8 cellular contexts compared by ENCODE assay signal in genomic region chr16:84699712-84700517, GRCh38. TPM values are rescaled to one million over a fixed set of nuclear protein-coding genes. Genes with fewer than 3 reads are reported as not detected.
A peak's percentile ranks its signal among the peaks of the same experiment; 100 is the strongest.
DNase-seq lines count a peak whose midpoint lies in the region; ATAC-seq and TF ChIP-seq lines count a peak whose summit lies in the region.

Gene USP10 (plus strand): TSS chr16:84700000. CDS start chr16:84700091, 91 bp downstream.

- WGBS in esophagus, 2 donors = 0 to 1% methylated on average over 58 to 106 of the region's 106 CpGs

- intact Hi-C loops in OCI-LY7 (cut with micrococcal nuclease; ENCODE audit: unreplicated experiment) = loop anchor here (2.0 kb wide), 1 partner anchor 27 kb away; no protein-coding TSS in a partner anchor

- no peak for TF ChIP-seq CTCF in OCI-LY7 (conservative IDR thresholded peaks at IDR 0.05; ENCODE audit: low read length)

- H3K9me3 ChIP-seq in OCI-LY7 (ENCODE audit: low read length) (no peaks in the 10 kb centered on the region), esophagus (ENCODE audit: control insufficient read depth in 2 of 2, insufficient read depth in 1 of 2, low read depth in 1 of 2, low read length in 1 of 2) (no peaks in the 10 kb centered on the region), mucosa of stomach (ENCODE audit: control insufficient read depth, low read length) (no peaks in the 10 kb centered on the region)

- POLR2A ChIA-PET in OCI-LY7 (lab: Charles Lee) = interaction anchor here (0.5 to 2.4 kb wide), 5 partner anchors 16 to 39 kb away, joined by 3 to 19 read pairs (median 7); no protein-coding TSS in a partner anchor

- H3K36me3 ChIP-seq in OCI-LY7 (ENCODE audit: insufficient read depth, low read length) (peaks cover 7% of the 10 kb centered on the region), esophagus (ENCODE audit: control insufficient read depth in 2 of 2, insufficient read depth in 2 of 2, low read length in 1 of 2) (no peaks in the 10 kb centered on the region), mucosa of stomach (ENCODE audit: control insufficient read depth, insufficient read depth, low read length) (no peaks in the 10 kb centered on the region)

- H3K4me2 ChIP-seq in OCI-LY7 (ENCODE audit: low read length) = peak within 1 kb of the TSS; percentile 79

- H3K4me3 ChIP-seq in OCI-LY7 (ENCODE audit: low read depth, low read length, poor library complexity, severe bottlenecking) (peak within 1 kb of the TSS; percentile 97), esophagus (ENCODE audit: low read depth in 1 of 2, low read length in 2 of 2) (peak within 1 kb of the TSS; percentile 94 to 100), mucosa of stomach (ENCODE audit: low read length) (peak within 1 kb of the TSS; percentile 85)

- H3K27ac ChIP-seq in OCI-LY7 (ENCODE audit: low read depth, low read length, poor library complexity, severe bottlenecking) = peak within 1 kb of the TSS; percentile 66
- peak within 1 kb of the TSS; percentile 82 to 89 for H3K27ac ChIP-seq in esophagus (ENCODE audit: low read depth in 2 of 2, low read length in 1 of 2)

- no peaks in the 10 kb centered on the region for H3K9me2 ChIP-seq in OCI-LY7 (ENCODE audit: insufficient read depth, low read length)

- no TSS peak for BruUV-seq in OCI-LY7 (replicated peaks; lab: Mats Ljungman, UMichigan)

- H2AFZ ChIP-seq in OCI-LY7 (ENCODE audit: low read length) = peak within 1 kb of the TSS; percentile 79

- H4K20me1 ChIP-seq in OCI-LY7 (ENCODE audit: insufficient read depth, low read length) = peaks cover 29% of the 10 kb centered on the region

- no peaks in the 10 kb centered on the region for H3K27me3 ChIP-seq in esophagus (ENCODE audit: control insufficient read depth in 1 of 2, insufficient read depth in 2 of 2, low read length in 2 of 2)
- no peaks in the 10 kb centered on the region for H3K27me3 ChIP-seq in mucosa of stomach (ENCODE audit: control insufficient read depth, insufficient read depth, low read length)

- peak within 1 kb of the TSS; percentile 76 for H3K9ac ChIP-seq in mucosa of stomach (ENCODE audit: low read length)

- CTCF ChIA-PET in OCI-LY7 (lab: Charles Lee; ENCODE audit: unreplicated experiment) = no interaction called here

- ATAC-seq in GM19467 (IDR thresholded peaks at IDR 0.05; ENCODE audit: unreplicated experiment) = peak; percentile 77

- H3K79me2 ChIP-seq in OCI-LY7 (ENCODE audit: insufficient read depth, low read depth, low read length) = peaks cover 48% of the 10 kb centered on the region

- peaks cover 38% of the 10 kb centered on the region for H3K4me1 ChIP-seq in OCI-LY7 (ENCODE audit: insufficient read depth, low read length, poor library complexity, severe bottlenecking)
- H3K4me1 ChIP-seq in esophagus (ENCODE audit: control insufficient read depth in 2 of 2, insufficient read depth in 2 of 2, low read length in 1 of 2) = peaks cover 0 to 7% of the 10 kb centered on the region in 2 donors
- H3K4me1 ChIP-seq in mucosa of stomach (ENCODE audit: control insufficient read depth, insufficient read depth, low read length) = peaks cover 20% of the 10 kb centered on the region

- DNase-seq in COLO829 (ENCODE audit: low spot score) (peak; percentile 73), HT1080 (ENCODE audit: low read depth) (peak; percentile 45), OCI-LY7 (ENCODE audit: low spot score) (peak; percentile 89), activated T-cell treated with anti-CD3 and anti-CD28 coated beads for 4 hours (peak; percentile 69)
- peak; percentile 86 for DNase-seq in stimulated activated CD8-positive, alpha-beta memory T cell treated with anti-CD3 and anti-CD28 coated beads, Interleukin-4, amount 100 ng/mL, for 48 hours

RNA-seq across cellular contexts. Expression of gene USP10, which starts in this region (rescaled TPM):
- total RNA-seq in HT1080 (2014; rRNA removed; shearing (Covaris generic)) = 72.2 and 99.8 TPM in 2 replicates
- 74.6 and 85.2 TPM in 2 replicates for polyA plus RNA-seq in HT1080 (2015; cell fraction: cytosol; rRNA removed)
- polyA plus RNA-seq in HT1080 (2015; cell fraction: nucleus; rRNA removed) = 83.0 and 95.3 TPM in 2 replicates
- 65.9 and 69.8 TPM in 2 replicates for total RNA-seq in OCI-LY7 (2014; rRNA removed; shearing (Covaris generic))
- total RNA-seq in OCI-LY7 (2022) = 134 and 135 TPM in 2 replicates
- polyA plus RNA-seq in esophagus = 10 to 100 TPM; 17.1 to 25.9 TPM

Comparison
In these comparisons a context has a peak if more than half of its experiments do, and no peak if none do; other contexts are left out.
1. Peak in every context shown above with its lines: DNase-seq, ATAC-seq, H3K4me3 ChIP-seq and H3K27ac ChIP-seq.